ENCODE assay signal across 24 cellular contexts in genomic region chr1:31371121-31371520, GRCh38. TPM values are rescaled to one million over a fixed set of nuclear protein-coding genes. Genes with fewer than 3 reads are reported as not detected.
DNase-seq lines count a peak whose midpoint lies in the region; ATAC-seq, FAIRE-seq and TF ChIP-seq lines count a peak whose summit lies in the region.
"Had no signal": no experiment of that assay in that cellular context is flagged by ENCODE, and none has a peak within 500 bp of the region (broad histone marks: within the 10 kb centered on the region; RNA-seq: fewer than 3 reads in every experiment).

No MANE protein-coding gene starts in this region.

- H3K27ac ChIP-seq in HepG2 (ENCODE audit: extremely low read length, insufficient read depth, low read length) (no peak overlapping the region), right lobe of liver (no peak overlapping the region), left ventricle myocardium inferior (replicated peaks) (peak overlapping the region; percentile 96), vagina (peak overlapping the region; percentile 91)
- H3K27ac ChIP-seq: C4-2B, KMS-11, suprapubic skin had no signal

- in situ Hi-C loops in HepG2 (cut with HindIII; ENCODE audit: extremely low pct_ligation_motif_present, low pct_unique_long_range_greater_than_20kb) = no loop called here

- BruUV-seq in HepG2 (replicated peaks; lab: Mats Ljungman, UMichigan) = no TSS peak

- H4K20me1 ChIP-seq in HepG2 (ENCODE audit: insufficient read depth, low read length) = no peaks in the 10 kb centered on the region

- no peak overlapping the region for H3K9ac ChIP-seq in HepG2 (ENCODE audit: insufficient read depth, low read depth, low read length)
- H3K9ac ChIP-seq: KMS-11 had no signal

- 0 out of 5 replicates have a peak, but pooled peaks cover 0 to 11% of the 10 kb centered on the region in 2 experiments for H3K36me3 ChIP-seq in HepG2 (replicated peaks in 1 of 2; ENCODE audit: control insufficient read depth in 1 of 2, insufficient read depth in 2 of 2, low read length in 2 of 2)
- no peaks in the 10 kb centered on the region for H3K36me3 ChIP-seq in right lobe of liver
- H3K36me3 ChIP-seq in left ventricle myocardium inferior = peaks cover 50% of the 10 kb centered on the region
- H3K36me3 ChIP-seq in vagina = peaks cover 0 to 12% of the 10 kb centered on the region in 2 donors
- H3K36me3 ChIP-seq: pancreas had no signal

- H3K27me3 ChIP-seq in HepG2 (ENCODE audit: control insufficient read depth in 1 of 2, insufficient read depth in 2 of 2, low read length in 2 of 2) (no peaks in the 10 kb centered on the region), right lobe of liver (no peaks in the 10 kb centered on the region), left ventricle myocardium inferior (ENCODE audit: low read depth) (no peaks in the 10 kb centered on the region), vagina (no peaks in the 10 kb centered on the region)
- H3K27me3 ChIP-seq: pancreas, suprapubic skin had no signal

- H3K9me3 ChIP-seq in HepG2 (ENCODE audit: low read length) (no peaks in the 10 kb centered on the region), right lobe of liver (no peaks in the 10 kb centered on the region), left ventricle myocardium inferior (replicated peaks) (no peaks in the 10 kb centered on the region), vagina (no peaks in the 10 kb centered on the region)
- H3K9me3 ChIP-seq: mucosa of descending colon, pancreas, suprapubic skin had no signal

- TF ChIP-seq RAD21 in HepG2 (CRISPR knock-in tag; IDR thresholded peaks at IDR 0.05) = no peak

- CTCF ChIA-PET in HepG2 (lab: Yijun Ruan, JAX; ENCODE audit: low intra/inter-chr PET ratio, low total read pairs) = no interaction called here

- FAIRE-seq in HepG2 (lab: Jason Lieb, UNC) = no peak
- FAIRE-seq: GM12891, pancreas had no signal

- 92% methylated on average over 2 of the region's 3 CpGs for WGBS in HepG2 (ENCODE audit: low lambda C conversion rate)
- WGBS in right lobe of liver (ENCODE audit: insufficient coverage, low coverage, low lambda C conversion rate, missing lambda C conversion rate) = 67% methylated on average over 3 of the region's 3 CpGs

- peak overlapping the region; percentile 96; the same call in 1 of the 2 replicates for H3K4me2 ChIP-seq in HepG2 (ENCODE audit: low read depth, low read length)
- H3K4me2 ChIP-seq: KMS-11 had no signal

- TF ChIP-seq EP300 in HepG2 (IDR thresholded peaks at IDR 0.05; ENCODE audit: low read depth in 2 of 2, low read length in 2 of 2) (no peak), HepG2 (CRISPR knock-in tag; IDR thresholded peaks at IDR 0.05; ENCODE audit: borderline replicate concordance) (no peak)

- H3K4me1 ChIP-seq in HepG2 (ENCODE audit: insufficient read depth, low read length) (peaks cover 60% of the 10 kb centered on the region), right lobe of liver (peaks cover 0 to 44% (median 14%) of the 10 kb centered on the region in 4 donors), left ventricle myocardium inferior (peaks cover 65% of the 10 kb centered on the region), vagina (peaks cover 53% of the 10 kb centered on the region)

- H2AFZ ChIP-seq in HepG2 (ENCODE audit: low read length) = no peak overlapping the region

- intact Hi-C loops in HepG2 (cut with micrococcal nuclease; ENCODE audit: unreplicated experiment) (no loop called here), right lobe of liver (cut with DNase I) (no loop called here), left ventricle myocardium inferior (cut with micrococcal nuclease) (no loop called here), vagina (cut with DNase I) (no loop called here)

- TF ChIP-seq POLR2A in HepG2 (IDR thresholded peaks at IDR 0.05; ENCODE audit: insufficient read depth in 1 of 2, low read depth in 2 of 2, low read length in 2 of 2) (no peak), right lobe of liver (IDR thresholded peaks at IDR 0.05) (no peak), vagina (IDR thresholded peaks at IDR 0.05) (no peak)

- DNase-seq in HepG2 (ENCODE audit: low spot score) (no peak), right lobe of liver (no peak), left ventricle myocardium inferior (no peak), occipital lobe (lab: John Stamatoyannopoulos, UW) (peak; percentile 23), vagina (ENCODE audit: extremely low spot score in 2 of 2) (no peak), GF-D8 (lab: John Stamatoyannopoulos, UW) (no peak)
- DNase-seq: activated CD4-positive, alpha-beta T cell treated with anti-CD3 and anti-CD28 coated beads, Interleukin-2, amount 50 U/mL, for 1 hour; activated naive CD4-positive, alpha-beta T cell treated with anti-CD3 and anti-CD28 coated beads, Interleukin-2, amount 10 ng/mL, durations not matched to agents 7 days and 5 days; activated T-cell treated with anti-CD3 and anti-CD28 coated beads, Interleukin-2, amount 50 U/mL, for 4 hours; DMS 273 treated with DMSO at 0.1 percent for 48 hours; HFFc6; kidney glomerular epithelial cell; NCI-H1092; NCI-H2081; NCI-H510A; pancreas; stimulated activated CD8-positive, alpha-beta memory T cell treated with anti-CD3 and anti-CD28 coated beads, Interleukin-4, amount 100 ng/mL, for 48 hours had no signal

- no peak overlapping the region for H3K4me3 ChIP-seq in HepG2 (replicated peaks in 1 of 3; ENCODE audit: insufficient read depth in 1 of 3, low read depth in 2 of 3, low read length in 3 of 3)
- no peak overlapping the region for H3K4me3 ChIP-seq in right lobe of liver
- peak overlapping the region; percentile 75 for H3K4me3 ChIP-seq in left ventricle myocardium inferior
- H3K4me3 ChIP-seq in vagina = peak overlapping the region in 1 of 2 donors; percentile 47
- H3K4me3 ChIP-seq: mucosa of descending colon, pancreas, suprapubic skin had no signal

- ATAC-seq in HepG2 = no peak
- ATAC-seq in right lobe of liver = no peak
- no peak for ATAC-seq in HG02610 (IDR thresholded peaks at IDR 0.05; ENCODE audit: unreplicated experiment)
- no peak for ATAC-seq in HG02884 (IDR thresholded peaks at IDR 0.05; ENCODE audit: unreplicated experiment)
- ATAC-seq: activated T-cell treated with anti-CD3 and anti-CD28 coated beads, Interleukin-2, amount 50 U/mL, for 4 hours had no signal

- no peak for TF ChIP-seq CTCF in HepG2 (CRISPR knock-in tag; IDR thresholded peaks at IDR 0.05)
- TF ChIP-seq CTCF in right lobe of liver (IDR thresholded peaks at IDR 0.05) = no peak
- no peak for TF ChIP-seq CTCF in left ventricle myocardium inferior (IDR thresholded peaks at IDR 0.05; ENCODE audit: borderline replicate concordance)
- no peak for TF ChIP-seq CTCF in vagina (IDR thresholded peaks at IDR 0.05)

- POLR2A ChIA-PET in HepG2 (lab: Yijun Ruan, JAX) = interaction anchor here (0.9 to 1.8 kb wide), 6 partner anchors 10 to 153 kb away, joined by 3 to 8 read pairs (median 4); partner anchors contain the start of genes SNRNP40 and ZCCHC17

- no peaks in the 10 kb centered on the region for H3K79me2 ChIP-seq in HepG2 (ENCODE audit: insufficient read depth, low read length)

RNA-seq across cellular contexts. Expression of gene FABP3, which starts 1.8 kb away (rescaled TPM):
- 0.24 and 0.46 TPM in 2 replicates for total RNA-seq in HepG2 (2016; rRNA removed; fragmentation: Illumina TruSeq; extraction: Trizol)
- total RNA-seq in HepG2 (2016; cell fraction: cytosol; rRNA removed; fragmentation: Illumina TruSeq; extraction: Trizol; ENCODE audit: low read depth) = not detected in 2 replicates
- total RNA-seq in HepG2 (2016; cell fraction: insoluble cytoplasmic fraction; rRNA removed; fragmentation: Illumina TruSeq; extraction: Trizol) = 0.17 TPM in 1 of 2 replicates, not detected in the other
- 0.40 TPM in 1 of 2 replicates, not detected in the other for total RNA-seq in HepG2 (2016; cell fraction: membrane; rRNA removed; fragmentation: Illumina TruSeq; extraction: Trizol)
- total RNA-seq in HepG2 (2016; cell fraction: nucleus; rRNA removed; fragmentation: Illumina TruSeq; extraction: Trizol) = not detected in 2 replicates
- 0.21 and 0.37 TPM in 2 replicates for polyA plus RNA-seq in HepG2 (2011; rRNA removed)
- 0.28 and 0.64 TPM in 2 replicates for polyA plus RNA-seq in HepG2 (2011; cell fraction: cytosol; rRNA removed)
- 0.38 TPM in 1 of 2 replicates, not detected in the other for polyA plus RNA-seq in HepG2 (2011; cell fraction: nucleus; rRNA removed)
- 0.45 TPM in 1 of 2 replicates, not detected in the other for polyA plus RNA-seq in HepG2 (2012)
- not detected in 2 replicates for polyA plus RNA-seq in HepG2 (2016; cell fraction: cytosol; fragmentation: Illumina TruSeq; extraction: Trizol; ENCODE audit: low read depth)
- polyA plus RNA-seq in HepG2 (2016; cell fraction: insoluble cytoplasmic fraction; fragmentation: Illumina TruSeq; extraction: Trizol; ENCODE audit: low read depth) = not detected in 2 replicates
- polyA plus RNA-seq in HepG2 (2016; cell fraction: membrane; fragmentation: Illumina TruSeq; extraction: Trizol; ENCODE audit: low read depth) = 0.43 TPM in 1 of 2 replicates, not detected in the other
- not detected in 2 replicates for polyA plus RNA-seq in HepG2 (2016; cell fraction: nucleus; fragmentation: Illumina TruSeq; extraction: Trizol; ENCODE audit: insufficient read depth, low read depth)
- polyA minus RNA-seq in HepG2 (2011; rRNA and poly(A)+ RNA removed; ENCODE audit: low replicate concordance) = 0.82 and 10.2 TPM in 2 replicates
- polyA minus RNA-seq in HepG2 (2011; cell fraction: cytosol; rRNA and poly(A)+ RNA removed) = not detected in 2 replicates
- not detected in 2 replicates for polyA minus RNA-seq in HepG2 (2011; cell fraction: nucleus; rRNA and poly(A)+ RNA removed)
- 1 to 10 TPM; 1.3 to 8.3 (median 4.6) TPM for total RNA-seq in right lobe of liver
- total RNA-seq in left ventricle myocardium inferior = 4,737 TPM
- total RNA-seq in occipital lobe = 93.1 TPM
- total RNA-seq in vagina = 16.7 TPM
- total RNA-seq: activated T-cell treated with anti-CD3 and anti-CD28 coated beads, Interleukin-2, amount 50 U/mL, for 4 hours had no signal

RNA-seq across cellular contexts. Expression of gene SERINC2, which starts 41.9 kb away (rescaled TPM):
- 3.0 and 4.8 TPM in 2 replicates for total RNA-seq in HepG2 (2016; rRNA removed; fragmentation: Illumina TruSeq; extraction: Trizol)
- 9.1 and 12.6 TPM in 2 replicates for total RNA-seq in HepG2 (2016; cell fraction: cytosol; rRNA removed; fragmentation: Illumina TruSeq; extraction: Trizol; ENCODE audit: low read depth)
- total RNA-seq in HepG2 (2016; cell fraction: insoluble cytoplasmic fraction; rRNA removed; fragmentation: Illumina TruSeq; extraction: Trizol) = 2.2 and 4.5 TPM in 2 replicates
- total RNA-seq in HepG2 (2016; cell fraction: membrane; rRNA removed; fragmentation: Illumina TruSeq; extraction: Trizol) = 12.8 and 17.7 TPM in 2 replicates
- total RNA-seq in HepG2 (2016; cell fraction: nucleus; rRNA removed; fragmentation: Illumina TruSeq; extraction: Trizol) = 4.1 and 4.4 TPM in 2 replicates
- polyA plus RNA-seq in HepG2 (2011; rRNA removed) = 126 and 165 TPM in 2 replicates
- 143 and 167 TPM in 2 replicates for polyA plus RNA-seq in HepG2 (2011; cell fraction: cytosol; rRNA removed)
- polyA plus RNA-seq in HepG2 (2011; cell fraction: nucleus; rRNA removed) = 209 and 229 TPM in 2 replicates
- polyA plus RNA-seq in HepG2 (2012) = 90.5 and 102 TPM in 2 replicates
- polyA plus RNA-seq in HepG2 (2016; cell fraction: cytosol; fragmentation: Illumina TruSeq; extraction: Trizol; ENCODE audit: low read depth) = 28.9 and 29.6 TPM in 2 replicates
- 6.0 and 7.0 TPM in 2 replicates for polyA plus RNA-seq in HepG2 (2016; cell fraction: insoluble cytoplasmic fraction; fragmentation: Illumina TruSeq; extraction: Trizol; ENCODE audit: low read depth)
- polyA plus RNA-seq in HepG2 (2016; cell fraction: membrane; fragmentation: Illumina TruSeq; extraction: Trizol; ENCODE audit: low read depth) = 31.1 and 34.7 TPM in 2 replicates
- 13.8 and 14.5 TPM in 2 replicates for polyA plus RNA-seq in HepG2 (2016; cell fraction: nucleus; fragmentation: Illumina TruSeq; extraction: Trizol; ENCODE audit: insufficient read depth, low read depth)
- 18.6 and 182 TPM in 2 replicates for polyA minus RNA-seq in HepG2 (2011; rRNA and poly(A)+ RNA removed; ENCODE audit: low replicate concordance)
- polyA minus RNA-seq in HepG2 (2011; cell fraction: cytosol; rRNA and poly(A)+ RNA removed) = 50.9 and 52.1 TPM in 2 replicates
- 32.4 and 36.7 TPM in 2 replicates for polyA minus RNA-seq in HepG2 (2011; cell fraction: nucleus; rRNA and poly(A)+ RNA removed)
- 100 to 1,000 TPM in 3 of 6 experiments, 10 to 100 TPM in 3; 59.7 to 117 (median 86.9) TPM for total RNA-seq in right lobe of liver
- 1.6 TPM for total RNA-seq in left ventricle myocardium inferior
- total RNA-seq in occipital lobe = 1.7 TPM
- total RNA-seq in vagina = 17.4 TPM

Comparison
In these comparisons a context has a peak if more than half of its experiments do, and no peak if none do; other contexts are left out.
1. H3K27ac ChIP-seq: peak in left ventricle myocardium inferior (single experiment) and vagina (single experiment); none in HepG2 (single experiment) and right lobe of liver (0 of 3).
2. RNA of gene FABP3, which starts 1.8 kb away (total RNA-seq): 4,737 TPM in left ventricle myocardium inferior (single experiment); 93.1 TPM in occipital lobe (single experiment), 16.7 TPM in vagina (single experiment), 1.3 to 8.3 TPM in right lobe of liver and 0.17 to 0.46 TPM in HepG2; every median in the first group is over 10 times any median in the second.